In genomic region chr2:96873651-96874096, GRCh38 we compare ENCODE assay signal across 9 cellular contexts. TPM values are rescaled to one million over a fixed set of nuclear protein-coding genes. Genes with fewer than 3 reads are reported as not detected.
DNase-seq lines count a peak whose midpoint lies in the region; ATAC-seq and TF ChIP-seq lines count a peak whose summit lies in the region.
"Had no signal": no experiment of that assay in that cellular context is flagged by ENCODE, and none has a peak within 500 bp of the region (broad histone marks: within the 10 kb centered on the region; RNA-seq: fewer than 3 reads in every experiment).

No MANE protein-coding gene starts in this region.

- peak overlapping the region; percentile 43 for H3K4me3 ChIP-seq in left ventricle myocardium inferior
- peak overlapping the region in 1 of 5 donors; percentile 13 for H3K4me3 ChIP-seq in subcutaneous abdominal adipose tissue (ENCODE audit: low read depth in 1 of 5, low read length in 5 of 5)

- H3K9me3 ChIP-seq in T-helper 17 cell (ENCODE audit: control insufficient read depth, low read length, poor library complexity, severe bottlenecking) (no peaks in the 10 kb centered on the region), left ventricle myocardium inferior (replicated peaks) (no peaks in the 10 kb centered on the region), subcutaneous abdominal adipose tissue (ENCODE audit: control insufficient read depth in 5 of 5, low read length in 5 of 5) (no peaks in the 10 kb centered on the region)

- H3K36me3 ChIP-seq in left ventricle myocardium inferior, result no peaks in the 10 kb centered on the region
- no peaks in the 10 kb centered on the region for H3K36me3 ChIP-seq in subcutaneous abdominal adipose tissue (ENCODE audit: control insufficient read depth in 5 of 5, insufficient read depth in 5 of 5, low read length in 5 of 5)

- no peaks in the 10 kb centered on the region for H3K36me3 Mint-ChIP-seq in T-helper 17 cell (ENCODE audit: low read depth)
- H3K36me3 Mint-ChIP-seq: naive thymus-derived CD8-positive, alpha-beta T cell had no signal

- no peak for DNase-seq in T-helper 17 cell
- DNase-seq in left ventricle myocardium inferior, result peak; percentile 76
- DNase-seq in NK-92 (lab: John Stamatoyannopoulos, UW; ENCODE audit: unreplicated experiment), result no peak
- DNase-seq in NCI-H524 (lab: John Stamatoyannopoulos, UW), result no peak
- DNase-seq in COLO668 (lab: John Stamatoyannopoulos, UW; ENCODE audit: unreplicated experiment), result no peak
- DNase-seq: activated CD4-positive, alpha-beta T cell treated with anti-CD3 and anti-CD28 coated beads, Interleukin-2, amount 50 U/mL, for 4 hours; naive thymus-derived CD8-positive, alpha-beta T cell had no signal

- TF ChIP-seq CTCF in left ventricle myocardium inferior (IDR thresholded peaks at IDR 0.05; ENCODE audit: borderline replicate concordance), result no peak

- H3K9ac ChIP-seq in subcutaneous abdominal adipose tissue (ENCODE audit: low read length in 5 of 5), result no peak overlapping the region

- no peaks in the 10 kb centered on the region for H3K27me3 Mint-ChIP-seq in T-helper 17 cell
- H3K27me3 Mint-ChIP-seq: naive thymus-derived CD8-positive, alpha-beta T cell had no signal

- peaks cover 19% of the 10 kb centered on the region for H3K4me1 Mint-ChIP-seq in T-helper 17 cell

- H3K4me1 ChIP-seq in left ventricle myocardium inferior (peaks cover 68% of the 10 kb centered on the region), subcutaneous abdominal adipose tissue (ENCODE audit: control insufficient read depth in 5 of 5, insufficient read depth in 5 of 5, low read length in 5 of 5) (peaks cover 3 to 47% (median 31%) of the 10 kb centered on the region in 5 donors)

- intact Hi-C loops in left ventricle myocardium inferior (cut with micrococcal nuclease), result loop anchor here (5.0 kb wide), 1 partner anchor 34 kb away; no protein-coding TSS in a partner anchor

- no peaks in the 10 kb centered on the region for H3K27me3 ChIP-seq in left ventricle myocardium inferior (ENCODE audit: low read depth)
- peaks cover 0 to 6% (median 0%) of the 10 kb centered on the region in 5 donors for H3K27me3 ChIP-seq in subcutaneous abdominal adipose tissue (ENCODE audit: control insufficient read depth in 5 of 5, insufficient read depth in 4 of 5, low read length in 5 of 5)

- H3K27ac Mint-ChIP-seq in T-helper 17 cell, result peak overlapping the region; percentile 91

- H3K4me3 Mint-ChIP-seq in T-helper 17 cell, result no peak overlapping the region

- ATAC-seq in T-helper 17 cell, result no peak
- ATAC-seq: naive thymus-derived CD8-positive, alpha-beta T cell; Panc1 had no signal

- H3K27ac ChIP-seq in left ventricle myocardium inferior (replicated peaks) (peak overlapping the region; percentile 98), subcutaneous abdominal adipose tissue (ENCODE audit: low read depth, low read length) (peak overlapping the region; percentile 76)

RNA-seq across cellular contexts. Expression of gene SEMA4C, which starts 3.8 kb away (rescaled TPM):
- total RNA-seq in T-helper 17 cell (10 to 100 TPM; 25.5 to 30.9 TPM), left ventricle myocardium inferior (16.6 TPM)

RNA-seq across cellular contexts. Expression of gene ANKRD39, which starts 15.9 kb away (rescaled TPM):
- total RNA-seq in T-helper 17 cell (10 to 100 TPM; 16.8 to 18.6 TPM), left ventricle myocardium inferior (14.3 TPM)

RNA-seq across cellular contexts. Expression of gene ANKRD23, which starts 29.9 kb away (rescaled TPM):
- total RNA-seq in T-helper 17 cell (10 to 100 TPM in 1 of 2 donors, 1 to 10 TPM in 1; 7.6 to 11.2 TPM), left ventricle myocardium inferior (14.4 TPM)

RNA-seq across cellular contexts. Expression of gene CNNM3, which starts 57.6 kb away (rescaled TPM):
- 10 to 100 TPM; 30.8 to 39.5 TPM for total RNA-seq in T-helper 17 cell
- total RNA-seq in left ventricle myocardium inferior, result 11.1 TPM
